1 cellular context compared by ENCODE assay signal in the genomic region with DNA sequence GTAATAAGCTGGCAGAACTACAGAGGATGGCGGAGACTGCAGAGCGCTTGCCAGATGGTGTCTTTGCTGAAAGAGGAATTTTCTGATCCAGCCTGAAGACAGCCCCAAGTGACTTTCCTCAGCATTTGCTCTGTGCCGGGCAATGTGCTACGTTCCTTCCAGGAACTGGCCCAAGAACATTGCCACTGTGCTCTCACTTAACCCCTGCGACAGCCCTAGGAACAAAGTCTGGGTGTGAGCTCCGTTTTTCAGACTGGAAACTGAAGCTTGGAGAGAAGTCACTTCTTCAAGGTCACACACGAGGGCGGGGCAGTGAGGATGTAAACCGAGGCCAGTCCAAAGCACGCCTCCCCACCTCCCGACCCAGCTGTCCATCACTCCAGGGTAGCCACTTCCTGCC.
A peak's percentile ranks its signal among the peaks of the same experiment; 100 is the strongest.
TF ChIP-seq lines count a peak whose summit lies in the region.

No MANE protein-coding gene starts in this region.

TF ChIP-seq in K562, 482 proteins besides CTCF, POLR2A, EP300 and RAD21:
- TF ChIP-seq MAX (CRISPR knock-in tag; IDR thresholded peaks at IDR 0.05) = no peak
- 0 out of 2 replicates have a peak, but pooled peaks have one; percentile 18 for TF ChIP-seq ESRRA (IDR thresholded peaks at IDR 0.05; ENCODE audit: borderline replicate concordance, low read depth)
- 0 out of 2 replicates have a peak, but pooled peaks have one; percentile 15 for TF ChIP-seq PKNOX1 (IDR thresholded peaks at IDR 0.05)
- no peak for TF ChIP-seq ZKSCAN8 (CRISPR knock-in tag; IDR thresholded peaks at IDR 0.05)
- no peak for TF ChIP-seq GTF3C2 (IDR thresholded peaks at IDR 0.05; ENCODE audit: borderline replicate concordance, extremely low read depth, insufficient read length)
